9 cellular contexts compared by ENCODE assay signal in genomic region chr10:132448248-132448731, GRCh38. TPM values are rescaled to one million over a fixed set of nuclear protein-coding genes. Genes with fewer than 3 reads are reported as not detected.
DNase-seq lines count a peak whose midpoint lies in the region; ATAC-seq and TF ChIP-seq lines count a peak whose summit lies in the region.
"Had no signal": no experiment of that assay in that cellular context is flagged by ENCODE, and none has a peak within 500 bp of the region (broad histone marks: within the 10 kb centered on the region; RNA-seq: fewer than 3 reads in every experiment).

No MANE protein-coding gene starts in this region.

- H3K27me3 ChIP-seq in Karpas-422 (ENCODE audit: low read length) (no peaks in the 10 kb centered on the region), gastrocnemius medialis (no peaks in the 10 kb centered on the region), testis (no peaks in the 10 kb centered on the region)

- in situ Hi-C loops in gastrocnemius medialis (cut with MboI; ENCODE audit: low sequenced_read_pairs in 4 of 4): no loop called here

- no peak overlapping the region for H2AFZ ChIP-seq in Karpas-422 (ENCODE audit: low read length)

- H3K9me3 ChIP-seq in Karpas-422 (ENCODE audit: low read length) (no peaks in the 10 kb centered on the region), gastrocnemius medialis (no peaks in the 10 kb centered on the region), testis (no peaks in the 10 kb centered on the region)

- H3K36me3 ChIP-seq in Karpas-422 (ENCODE audit: insufficient read depth, low read length) (no peaks in the 10 kb centered on the region), gastrocnemius medialis (no peaks in the 10 kb centered on the region), testis (ENCODE audit: low read depth, missing control alignments) (no peaks in the 10 kb centered on the region)

- intact Hi-C loops in activated CD4-positive, alpha-beta T cell treated with anti-CD3 and anti-CD28 coated beads, Interleukin-2, amount 10 ng/mL, durations not matched to agents 24 days and 14 days (cut with micrococcal nuclease): loop anchor here (5.0 to 10.0 kb wide), 3 partner anchors 141 to 543 kb away; partner anchors contain the start of genes DPYSL4, PPP2R2D and STK32C
- intact Hi-C loops in gastrocnemius medialis (cut with DNase I; ENCODE audit: low total_unique reads): no loop called here
- intact Hi-C loops in testis (cut with DNase I; ENCODE audit: low total_unique reads): no loop called here

- no peaks in the 10 kb centered on the region for H3K27me3 Mint-ChIP-seq in activated CD4-positive, alpha-beta T cell treated with anti-CD3 and anti-CD28 coated beads, Interleukin-2, amount 10 ng/mL, durations not matched to agents 24 days and 14 days

- no peaks in the 10 kb centered on the region for H3K79me2 ChIP-seq in Karpas-422 (ENCODE audit: low read length)

- no peaks in the 10 kb centered on the region for H3K9me2 ChIP-seq in Karpas-422 (replicated peaks; ENCODE audit: insufficient read depth, low read length)

- H3K27ac ChIP-seq in Karpas-422 (ENCODE audit: low read length) (no peak overlapping the region; the same call in 1 of the 2 replicates), gastrocnemius medialis (peak overlapping the region; percentile 51 to 82 (median 66)), testis (peak overlapping the region in 1 of 2 donors; percentile 75)

- ATAC-seq in gastrocnemius medialis (peak; percentile 42 to 57), HG03108 (IDR thresholded peaks at IDR 0.05; ENCODE audit: unreplicated experiment) (no peak)

- H3K4me3 ChIP-seq in Karpas-422 (ENCODE audit: low read length) (no peak overlapping the region), fibroblast of mammary gland (ENCODE audit: control insufficient read depth, low read depth, low read length) (no peak overlapping the region), gastrocnemius medialis (peak overlapping the region in 1 of 4 donors; percentile 17), testis (peak overlapping the region in 1 of 2 donors; percentile 26)

- peak; percentile 42 for DNase-seq in EL
- DNase-seq in Karpas-422: peak; percentile 81
- peak; percentile 83 for DNase-seq in activated CD4-positive, alpha-beta T cell treated with anti-CD3 and anti-CD28 coated beads, Interleukin-2, amount 10 ng/mL, durations not matched to agents 24 days and 14 days
- peak; percentile 38 for DNase-seq in fibroblast of mammary gland (ENCODE audit: low read depth)
- peak; percentile 59 to 77 for DNase-seq in gastrocnemius medialis
- no peak for DNase-seq in testis
- no peak for DNase-seq in NCI-H2227 treated with DMSO at 0.1 percent for 48 hours (lab: John Stamatoyannopoulos, UW)

- H3K9me3 Mint-ChIP-seq in activated CD4-positive, alpha-beta T cell treated with anti-CD3 and anti-CD28 coated beads, Interleukin-2, amount 10 ng/mL, durations not matched to agents 24 days and 14 days: no peaks in the 10 kb centered on the region
- H3K9me3 Mint-ChIP-seq: neural crest cell had no signal

- TF ChIP-seq CTCF in fibroblast of mammary gland (conservative IDR thresholded peaks at IDR 0.05; ENCODE audit: control insufficient read depth, insufficient read depth, low read depth, low read length) (no peak), gastrocnemius medialis (IDR thresholded peaks at IDR 0.05 in 4 of 5, conservative IDR thresholded peaks at IDR 0.05 in 1 of 5) (no peak), testis (IDR thresholded peaks at IDR 0.05) (no peak)

- peak overlapping the region; percentile 19 for H3K4me2 ChIP-seq in Karpas-422 (ENCODE audit: low read depth, low read length, poor library complexity, severe bottlenecking)

- H3K36me3 Mint-ChIP-seq in activated CD4-positive, alpha-beta T cell treated with anti-CD3 and anti-CD28 coated beads, Interleukin-2, amount 10 ng/mL, durations not matched to agents 24 days and 14 days (ENCODE audit: low read depth): no peaks in the 10 kb centered on the region

- H3K27ac Mint-ChIP-seq in activated CD4-positive, alpha-beta T cell treated with anti-CD3 and anti-CD28 coated beads, Interleukin-2, amount 10 ng/mL, durations not matched to agents 24 days and 14 days: peak overlapping the region; percentile 75

- TF ChIP-seq POLR2A in gastrocnemius medialis (IDR thresholded peaks at IDR 0.05) (peak in 1 of 2 donors; percentile 29), testis (IDR thresholded peaks at IDR 0.05) (no peak)

- WGBS in testis, 2 donors: 48 to 54% methylated on average over 10 to 15 of the region's 15 CpGs

- H4K20me1 ChIP-seq in Karpas-422 (ENCODE audit: insufficient read depth, low read depth, low read length): no peaks in the 10 kb centered on the region

- H3K4me1 Mint-ChIP-seq in activated CD4-positive, alpha-beta T cell treated with anti-CD3 and anti-CD28 coated beads, Interleukin-2, amount 10 ng/mL, durations not matched to agents 24 days and 14 days: peaks cover 31% of the 10 kb centered on the region

- H3K4me3 Mint-ChIP-seq in activated CD4-positive, alpha-beta T cell treated with anti-CD3 and anti-CD28 coated beads, Interleukin-2, amount 10 ng/mL, durations not matched to agents 24 days and 14 days: peak overlapping the region; percentile 51
- H3K4me3 Mint-ChIP-seq: neural crest cell had no signal

- H3K4me1 ChIP-seq in Karpas-422 (ENCODE audit: low read length): peaks cover 40% of the 10 kb centered on the region
- H3K4me1 ChIP-seq in gastrocnemius medialis: peaks cover 7 to 21% of the 10 kb centered on the region in 2 donors
- H3K4me1 ChIP-seq in testis: peaks cover 27% of the 10 kb centered on the region

- no peak overlapping the region for H3K9ac ChIP-seq in Karpas-422 (ENCODE audit: low read length)

RNA-seq across cellular contexts. Expression of gene PWWP2B, which starts 51.3 kb away (rescaled TPM):
- total RNA-seq in Karpas-422 (2014; rRNA removed; shearing (Covaris generic); ENCODE audit: low replicate concordance): 1.4 and 3.7 TPM in 2 replicates
- total RNA-seq in activated CD4-positive, alpha-beta T cell treated with anti-CD3 and anti-CD28 coated beads, Interleukin-2, amount 10 ng/mL, durations not matched to agents 24 days and 14 days: 4.9 and 5.0 TPM in 2 replicates
- total RNA-seq in gastrocnemius medialis (10 to 100 TPM; 22.7 to 30.9 (median 24.4) TPM), testis (10 to 100 TPM; 32.6 to 45.1 TPM)
- polyA plus RNA-seq in testis (ENCODE audit: insufficient read depth, low read depth, low replicate concordance): 16.0 TPM

Comparison
In these comparisons a context has a peak if more than half of its experiments do, and no peak if none do; other contexts are left out.
1. DNase-seq: peak in EL (single experiment), Karpas-422 (single experiment), activated CD4-positive, alpha-beta T cell treated with anti-CD3 and anti-CD28 coated beads, Interleukin-2, amount 10 ng/mL, durations not matched to agents 24 days and 14 days (single experiment), fibroblast of mammary gland (single experiment) and gastrocnemius medialis (2 of 2); none in testis (single experiment) and NCI-H2227 treated with DMSO at 0.1 percent for 48 hours (single experiment).